ENCODE assay signal across 15 cellular contexts in the genomic region with DNA sequence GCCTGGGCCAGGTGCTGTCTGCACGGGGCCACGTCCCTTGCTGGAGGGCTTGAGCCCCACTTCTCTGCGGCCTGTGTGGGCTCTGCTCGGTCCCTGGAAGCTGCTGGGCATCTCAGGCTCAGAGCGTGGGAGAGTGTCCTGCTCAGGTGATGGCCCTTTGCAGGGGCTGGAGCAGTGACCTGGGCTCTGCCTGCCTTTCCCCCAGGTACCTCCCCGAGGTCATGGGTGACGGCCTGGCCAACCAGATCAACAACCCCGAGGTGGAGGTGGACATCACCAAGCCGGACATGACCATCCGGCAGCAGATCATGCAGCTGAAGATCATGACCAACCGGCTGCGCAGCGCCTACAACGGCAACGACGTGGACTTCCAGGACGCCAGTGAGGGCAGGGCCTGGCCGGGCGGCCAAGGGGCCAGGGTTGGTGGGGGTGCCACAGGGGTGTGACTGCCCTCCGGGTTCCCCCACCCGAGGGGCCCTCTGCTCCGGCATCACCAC. TPM values are rescaled to one million over a fixed set of nuclear protein-coding genes. Genes with fewer than 3 reads are reported as not detected.
A peak's percentile ranks its signal among the peaks of the same experiment; 100 is the strongest.
DNase-seq lines count a peak whose midpoint lies in the region; ATAC-seq and TF ChIP-seq lines count a peak whose summit lies in the region.
"Had no signal": no experiment of that assay in that cellular context is flagged by ENCODE, and none has a peak within 500 bp of the region (broad histone marks: within the 10 kb centered on the region; RNA-seq: fewer than 3 reads in every experiment).

No MANE protein-coding gene starts in this region.

- H3K27ac Mint-ChIP-seq in endothelial cell (ENCODE audit: unreplicated experiment), result no peak overlapping the region
- H3K27ac Mint-ChIP-seq: activated naive CD4-positive, alpha-beta T cell treated with anti-CD3 and anti-CD28 coated beads, Interleukin-2, amount 50 U/mL, for 24 hours; HFFc6; memory B cell had no signal

- no peak for TF ChIP-seq CTCF in body of pancreas (IDR thresholded peaks at IDR 0.05)
- no peak for TF ChIP-seq CTCF in mucosa of descending colon (IDR thresholded peaks at IDR 0.05)
- TF ChIP-seq CTCF in tibial artery (IDR thresholded peaks at IDR 0.05), result no peak
- TF ChIP-seq CTCF in endothelial cell (IDR thresholded peaks at IDR 0.05; ENCODE audit: unreplicated experiment), result no peak

- intact Hi-C loops in body of pancreas (cut with DNase I) (no loop called here), mucosa of descending colon (cut with DNase I, micrococcal nuclease) (no loop called here), tibial artery (cut with DNase I; ENCODE audit: low total_unique reads) (no loop called here)

- H3K27me3 ChIP-seq in body of pancreas, result no peaks in the 10 kb centered on the region
- no peaks in the 10 kb centered on the region for H3K27me3 ChIP-seq in tibial artery
- H3K27me3 ChIP-seq: esophagus squamous epithelium had no signal

- H3K4me3 ChIP-seq in body of pancreas (no peak overlapping the region), mucosa of descending colon (no peak overlapping the region), tibial artery (no peak overlapping the region)
- H3K4me3 ChIP-seq: esophagus squamous epithelium had no signal

- peak; percentile 0 for DNase-seq in activated naive CD4-positive, alpha-beta T cell treated with Interleukin-2 at 50 U/mL for 16 hours
- DNase-seq in activated naive CD4-positive, alpha-beta T cell (lab: John Stamatoyannopoulos, UW), result no peak
- peak; percentile 1 to 15 (median 7) for DNase-seq in body of pancreas
- peak in 2 of 3 donors; percentile 26 to 49 for DNase-seq in mucosa of descending colon
- peak; percentile 16 to 65 for DNase-seq in tibial artery
- no peak for DNase-seq in SK-N-DZ (ENCODE audit: low spot score)
- DNase-seq in endothelial cell (ENCODE audit: low spot score), result no peak
- DNase-seq: DMS53, esophagus squamous epithelium, HFFc6, NCI-H2171 treated with DMSO at 0.1 percent for 48 hours, nucleus accumbens had no signal

- H3K4me1 ChIP-seq in body of pancreas (no peaks in the 10 kb centered on the region), mucosa of descending colon (ENCODE audit: low read depth) (no peaks in the 10 kb centered on the region), tibial artery (no peaks in the 10 kb centered on the region)

- no peak overlapping the region for H3K27ac ChIP-seq in body of pancreas
- no peak overlapping the region for H3K27ac ChIP-seq in tibial artery
- H3K27ac ChIP-seq: esophagus squamous epithelium had no signal

- 95% methylated on average over 14 to 22 of the region's 22 CpGs for WGBS in body of pancreas, 2 donors

- H3K36me3 Mint-ChIP-seq in endothelial cell (ENCODE audit: low read depth, unreplicated experiment), result no peaks in the 10 kb centered on the region

- no peak overlapping the region for H3K4me3 Mint-ChIP-seq in endothelial cell (ENCODE audit: unreplicated experiment)
- H3K4me3 Mint-ChIP-seq: activated naive CD4-positive, alpha-beta T cell treated with anti-CD3 and anti-CD28 coated beads, Interleukin-2, amount 50 U/mL, for 24 hours; HFFc6; memory B cell had no signal

- no peaks in the 10 kb centered on the region for H3K9me3 Mint-ChIP-seq in endothelial cell (ENCODE audit: unreplicated experiment)
- H3K9me3 Mint-ChIP-seq: activated naive CD4-positive, alpha-beta T cell treated with anti-CD3 and anti-CD28 coated beads, Interleukin-2, amount 50 U/mL, for 24 hours; memory B cell had no signal

- TF ChIP-seq POLR2A in body of pancreas (IDR thresholded peaks at IDR 0.05), result no peak

- H3K9me3 ChIP-seq in body of pancreas (no peaks in the 10 kb centered on the region), mucosa of descending colon (no peaks in the 10 kb centered on the region), tibial artery (no peaks in the 10 kb centered on the region)
- H3K9me3 ChIP-seq: esophagus squamous epithelium had no signal

- peaks cover 9% of the 10 kb centered on the region for H3K27me3 Mint-ChIP-seq in endothelial cell (ENCODE audit: unreplicated experiment)
- H3K27me3 Mint-ChIP-seq: activated naive CD4-positive, alpha-beta T cell treated with anti-CD3 and anti-CD28 coated beads, Interleukin-2, amount 50 U/mL, for 24 hours had no signal

- H3K4me1 Mint-ChIP-seq in endothelial cell (ENCODE audit: unreplicated experiment), result peaks cover 2% of the 10 kb centered on the region
- H3K4me1 Mint-ChIP-seq: activated naive CD4-positive, alpha-beta T cell treated with anti-CD3 and anti-CD28 coated beads, Interleukin-2, amount 50 U/mL, for 24 hours had no signal

- peaks cover 0 to 2% of the 10 kb centered on the region in 2 donors for H3K36me3 ChIP-seq in body of pancreas (replicated peaks in 1 of 2; ENCODE audit: insufficient read depth in 1 of 2, low read depth in 2 of 2)
- H3K36me3 ChIP-seq in mucosa of descending colon (ENCODE audit: low read depth), result no peaks in the 10 kb centered on the region
- peaks cover 6 to 71% (median 46%) of the 10 kb centered on the region in 3 donors for H3K36me3 ChIP-seq in tibial artery

- ATAC-seq in body of pancreas (no peak), mucosa of descending colon (no peak), GM21526 (IDR thresholded peaks at IDR 0.05; ENCODE audit: low FRiP score, unreplicated experiment) (no peak)

RNA-seq across cellular contexts. Expression of gene GPC1, which starts 29.9 kb away (rescaled TPM):
- total RNA-seq in body of pancreas, result 10 to 100 TPM; 23.3 to 30.7 TPM
- total RNA-seq in mucosa of descending colon, result 10 to 100 TPM; 12.4 to 29.2 (median 15.4) TPM
- polyA plus RNA-seq in SK-N-DZ (2014; cell fraction: cytosol; rRNA removed), result 32.6 and 50.2 TPM in 2 replicates
- 75.2 and 80.4 TPM in 2 replicates for polyA plus RNA-seq in SK-N-DZ (2014; cell fraction: nucleus; rRNA removed)
- 4.5 TPM for total RNA-seq in endothelial cell (ENCODE audit: unreplicated experiment)

Comparison
In these comparisons a context has a peak if more than half of its experiments do, and no peak if none do; other contexts are left out.
1. DNase-seq: peak in activated naive CD4-positive, alpha-beta T cell treated with Interleukin-2 at 50 U/mL for 16 hours (single experiment), body of pancreas (4 of 4), mucosa of descending colon (2 of 3) and tibial artery (2 of 2); none in activated naive CD4-positive, alpha-beta T cell (0 of 4), SK-N-DZ (single experiment) and endothelial cell (single experiment).